Comparison of ENCODE assay signal across 12 cellular contexts in genomic region chr17:40827746-40828453, GRCh38. TPM values are rescaled to one million over a fixed set of nuclear protein-coding genes. Genes with fewer than 3 reads are reported as not detected.
DNase-seq lines count a peak whose midpoint lies in the region; ATAC-seq, FAIRE-seq and TF ChIP-seq lines count a peak whose summit lies in the region.
"Had no signal": no experiment of that assay in that cellular context is flagged by ENCODE, and none has a peak within 500 bp of the region (broad histone marks: within the 10 kb centered on the region; RNA-seq: fewer than 3 reads in every experiment).

No MANE protein-coding gene starts in this region.

- dilution Hi-C loops in mammary epithelial cell (cut with HindIII; ENCODE audit: low sequenced_read_pairs) = no loop called here

- intact Hi-C loops in mammary epithelial cell (cut with micrococcal nuclease) = no loop called here
- intact Hi-C loops in gastrocnemius medialis (cut with DNase I; ENCODE audit: low total_unique reads) = no loop called here

- no peaks in the 10 kb centered on the region for H3F3A ChIP-seq in smooth muscle cell (ENCODE audit: low read depth)

- H3K4me3 ChIP-seq in mammary epithelial cell (replicated peaks in 1 of 3; ENCODE audit: insufficient read depth in 1 of 3, low read depth in 2 of 3, low read length in 3 of 3) (no peak overlapping the region), gastrocnemius medialis (no peak overlapping the region), smooth muscle cell (no peak overlapping the region)

- H3K4me1 ChIP-seq in mammary epithelial cell (ENCODE audit: insufficient read depth, low read length) = no peaks in the 10 kb centered on the region
- no peaks in the 10 kb centered on the region for H3K4me1 ChIP-seq in gastrocnemius medialis
- peaks cover 3% of the 10 kb centered on the region for H3K4me1 ChIP-seq in smooth muscle cell (ENCODE audit: low read depth)

- FAIRE-seq in HTR-8/SVneo (lab: Jason Lieb, UNC) = peak; percentile 66

- 77% methylated on average over 7 of the region's 7 CpGs for WGBS in mammary epithelial cell (ENCODE audit: low coverage, missing lambda C conversion rate)
- whole genome bisulfite sequencing in smooth muscle cell (ENCODE audit: low lambda C conversion rate) = 16% methylated on average over 7 of the region's 7 CpGs

- H3K79me2 ChIP-seq in mammary epithelial cell (ENCODE audit: insufficient read depth, low read length) = peaks cover 17% of the 10 kb centered on the region
- peaks cover 3% of the 10 kb centered on the region for H3K79me2 ChIP-seq in smooth muscle cell (ENCODE audit: low read depth)

- H2AFZ ChIP-seq in mammary epithelial cell (ENCODE audit: low read depth, low read length) (no peak overlapping the region), smooth muscle cell (ENCODE audit: low read depth) (no peak overlapping the region)

- no peak overlapping the region for H3K27ac ChIP-seq in mammary epithelial cell (ENCODE audit: insufficient read depth, low read depth, low read length)
- H3K27ac ChIP-seq in gastrocnemius medialis = peak overlapping the region; percentile 35 to 66 (median 50)
- no peak overlapping the region for H3K27ac ChIP-seq in smooth muscle cell (ENCODE audit: low read depth)

- no peak for TF ChIP-seq CTCF in mammary epithelial cell (conservative IDR thresholded peaks at IDR 0.05 in 1 of 2, IDR thresholded peaks at IDR 0.05 in 1 of 2; ENCODE audit: extremely low read depth in 1 of 2, insufficient read depth in 1 of 2, low read depth in 1 of 2, low read length in 2 of 2)
- no peak for TF ChIP-seq CTCF in gastrocnemius medialis (IDR thresholded peaks at IDR 0.05 in 4 of 5, conservative IDR thresholded peaks at IDR 0.05 in 1 of 5)
- no peak for TF ChIP-seq CTCF in smooth muscle cell (IDR thresholded peaks at IDR 0.05; ENCODE audit: borderline replicate concordance, insufficient read depth, poor library complexity, severe bottlenecking)

- CTCF ChIA-PET in mammary epithelial cell (lab: Charles Lee; ENCODE audit: low non-redundant PET) = no interaction called here

- H3K9me3 ChIP-seq in mammary epithelial cell (replicated peaks; ENCODE audit: insufficient read depth, low read length) = no peaks in the 10 kb centered on the region
- no peaks in the 10 kb centered on the region for H3K9me3 ChIP-seq in gastrocnemius medialis
- no peaks in the 10 kb centered on the region for H3K9me3 ChIP-seq in smooth muscle cell (replicated peaks; ENCODE audit: low read depth)

- BruUV-seq in mammary epithelial cell (replicated peaks; lab: Mats Ljungman, UMichigan) = no TSS peak

- H3K4me2 ChIP-seq in mammary epithelial cell (ENCODE audit: insufficient read depth, low read depth, low read length) = no peak overlapping the region
- no peak overlapping the region for H3K4me2 ChIP-seq in smooth muscle cell

- ATAC-seq in gastrocnemius medialis (no peak), GM21723 (IDR thresholded peaks at IDR 0.05; ENCODE audit: unreplicated experiment) (no peak)

- in situ Hi-C loops in mammary epithelial cell (cut with MboI; ENCODE audit: low sequenced_read_pairs in 2 of 2) = no loop called here
- in situ Hi-C loops in gastrocnemius medialis (cut with MboI; ENCODE audit: low sequenced_read_pairs in 4 of 4) = no loop called here

- H3K36me3 ChIP-seq in mammary epithelial cell (ENCODE audit: insufficient read depth, low read length) (no peaks in the 10 kb centered on the region), gastrocnemius medialis (no peaks in the 10 kb centered on the region), smooth muscle cell (ENCODE audit: low read depth) (no peaks in the 10 kb centered on the region)

- no peaks in the 10 kb centered on the region for H3K27me3 ChIP-seq in mammary epithelial cell (ENCODE audit: insufficient read depth, low read length)
- H3K27me3 ChIP-seq in gastrocnemius medialis = no peaks in the 10 kb centered on the region
- peaks cover 34% of the 10 kb centered on the region for H3K27me3 ChIP-seq in smooth muscle cell (ENCODE audit: low read depth)

- DNase-seq in HTR-8/SVneo (ENCODE audit: insufficient read length, low spot score) (peak; percentile 32), NOMO-1 treated with DMSO at 0.1 percent for 48 hours (lab: John Stamatoyannopoulos, UW; ENCODE audit: unreplicated experiment) (peak; percentile 82), mammary epithelial cell (peak; percentile 74), gastrocnemius medialis (no peak), OCI-M2 (lab: John Stamatoyannopoulos, UW; ENCODE audit: unreplicated experiment) (no peak), smooth muscle cell (lab: John Stamatoyannopoulos, UW; ENCODE audit: unreplicated experiment) (no peak)
- DNase-seq: activated CD8-positive, alpha-beta memory T cell treated with anti-CD3 and anti-CD28 coated beads, Interleukin-2, amount 50 U/mL, for 4 hours; HFFc6; NCI-H1930; nucleus accumbens had no signal

- TF ChIP-seq POLR2A in gastrocnemius medialis (IDR thresholded peaks at IDR 0.05) = no peak

- no peaks in the 10 kb centered on the region for H4K20me1 ChIP-seq in mammary epithelial cell (ENCODE audit: insufficient read depth, low read length)
- peaks cover 15% of the 10 kb centered on the region for H4K20me1 ChIP-seq in smooth muscle cell (ENCODE audit: low read depth)

- H3K9ac ChIP-seq in mammary epithelial cell (ENCODE audit: insufficient read depth, low read length) = no peak overlapping the region
- H3K9ac ChIP-seq in smooth muscle cell (ENCODE audit: low read depth) = no peak overlapping the region

RNA-seq across cellular contexts. Expression of gene KRT10, which starts 5.5 kb away (rescaled TPM):
- total RNA-seq in mammary epithelial cell = 10 to 100 TPM in 1 of 2 donors, 1 to 10 TPM in 1; 2.8 to 56.8 TPM
- polyA plus RNA-seq in mammary epithelial cell = 13.9 TPM
- 13.4 TPM for polyA minus RNA-seq in mammary epithelial cell
- total RNA-seq in gastrocnemius medialis = 10 to 100 TPM in 2 of 4 donors, 1 to 10 TPM in 1, under 1 TPM in 1; 0.20 to 21.9 (median 9.4) TPM
- 29.0 and 48.0 TPM in 2 replicates for total RNA-seq in smooth muscle cell
- 186 and 189 TPM in 2 replicates for polyA plus RNA-seq in smooth muscle cell

RNA-seq across cellular contexts. Expression of gene KRT28, which starts 28.1 kb away (rescaled TPM):
- not detected for total RNA-seq in mammary epithelial cell
- polyA plus RNA-seq in mammary epithelial cell = not detected
- not detected for polyA minus RNA-seq in mammary epithelial cell
- not detected for total RNA-seq in gastrocnemius medialis
- not detected in 2 replicates for total RNA-seq in smooth muscle cell
- not detected in 2 replicates for polyA plus RNA-seq in smooth muscle cell
- total RNA-seq: HFFc6, SK-MEL-5 had no signal

RNA-seq across cellular contexts. Expression of gene KRT12, which starts 39.1 kb away (rescaled TPM):
- total RNA-seq in mammary epithelial cell (not detected), gastrocnemius medialis (not detected), smooth muscle cell (not detected in 2 replicates)
- polyA plus RNA-seq in mammary epithelial cell (not detected), smooth muscle cell (not detected in 2 replicates)
- not detected for polyA minus RNA-seq in mammary epithelial cell
- total RNA-seq: HFFc6 had no signal

RNA-seq across cellular contexts. Expression of gene KRT27, which starts 45.5 kb away (rescaled TPM):
- total RNA-seq in mammary epithelial cell (not detected), gastrocnemius medialis (not detected), smooth muscle cell (1.1 TPM in 1 of 2 replicates, not detected in the other)
- polyA plus RNA-seq in mammary epithelial cell (0.03 TPM), smooth muscle cell (0.32 and 0.54 TPM in 2 replicates)
- polyA minus RNA-seq in mammary epithelial cell = not detected
- total RNA-seq: HFFc6 had no signal

RNA-seq across cellular contexts. Expression of gene KRT26, which starts 55.9 kb away (rescaled TPM):
- not detected for total RNA-seq in mammary epithelial cell
- not detected for polyA plus RNA-seq in mammary epithelial cell
- not detected for polyA minus RNA-seq in mammary epithelial cell
- not detected for total RNA-seq in gastrocnemius medialis
- not detected in 2 replicates for total RNA-seq in smooth muscle cell
- polyA plus RNA-seq in smooth muscle cell = not detected in 2 replicates
- total RNA-seq: HFFc6, SK-MEL-5 had no signal

Comparison
In these comparisons a context has a peak if more than half of its experiments do, and no peak if none do; other contexts are left out.
1. DNase-seq: peak in HTR-8/SVneo (single experiment), NOMO-1 treated with DMSO at 0.1 percent for 48 hours (single experiment) and mammary epithelial cell (single experiment); none in gastrocnemius medialis (0 of 2), OCI-M2 (single experiment) and smooth muscle cell (single experiment).
2. H3K27ac ChIP-seq: peak in gastrocnemius medialis (4 of 4); none in mammary epithelial cell (single experiment) and smooth muscle cell (single experiment).